ENCODE assay signal across 1 cellular context in the genomic region with DNA sequence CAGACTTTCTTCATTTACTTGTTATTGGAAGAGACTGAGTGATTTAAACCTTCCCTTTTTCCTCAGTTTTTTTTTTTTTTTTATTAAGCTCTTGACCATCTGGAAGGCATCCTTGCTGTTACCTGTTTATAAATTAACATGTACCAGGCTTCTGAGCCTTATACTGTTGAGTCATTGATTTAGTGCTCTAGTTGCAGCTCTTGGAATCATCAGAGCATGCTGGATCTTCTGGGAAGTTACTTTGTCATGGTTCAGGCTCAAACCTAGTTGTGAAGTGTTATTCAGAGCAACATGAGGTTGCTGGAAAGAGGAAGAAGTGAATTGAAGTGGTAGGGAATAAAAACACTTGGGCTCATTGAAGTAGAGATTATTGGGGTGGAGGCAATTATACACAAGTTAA.
TF ChIP-seq lines count a peak whose summit lies in the region.

No MANE protein-coding gene starts in this region.

TF ChIP-seq in GM23338, 12 proteins besides CTCF, POLR2A, EP300 and RAD21:
- TF ChIP-seq EZH2phosphoT487 (IDR thresholded peaks at IDR 0.05; ENCODE audit: unreplicated experiment), result no peak
- TF ChIP-seq CREB1 (CRISPR knock-in tag; IDR thresholded peaks at IDR 0.05; ENCODE audit: low read depth), result no peak
- no peak for TF ChIP-seq EZH2 (IDR thresholded peaks at IDR 0.05; ENCODE audit: low read depth, unreplicated experiment)
- no peak for TF ChIP-seq JUNB (IDR thresholded peaks at IDR 0.05; ENCODE audit: unreplicated experiment)
- no peak for TF ChIP-seq NANOG (IDR thresholded peaks at IDR 0.05; ENCODE audit: borderline replicate concordance)
